Comparison of ENCODE assay signal across 30 cellular contexts in genomic region chr13:58461217-58461616, GRCh38.
"Had no signal": no experiment of that assay in that cellular context is flagged by ENCODE, and none has a peak within 500 bp of the region (broad histone marks: within the 10 kb centered on the region; RNA-seq: fewer than 3 reads in every experiment).

No MANE protein-coding gene starts in this region.

- H3K36me3 ChIP-seq: brain microvascular endothelial cell, heart left ventricle, WERI-Rb-1 had no signal

- H3K4me1 Mint-ChIP-seq: activated B cell treated with CpG ODN at 0.5 μM for 24 hours; activated T-helper 17 cell treated with anti-CD3 and anti-CD28 coated beads, Interleukin-2, amount 50 U/mL, for 72 hours; central memory CD8-positive, alpha-beta T cell; endodermal cell had no signal

- DNase-seq: activated B cell treated with CpG ODN at 0.5 μM for 24 hours; activated CD4-positive, alpha-beta T cell treated with anti-CD3 and anti-CD28 coated beads for 48 hours; activated CD4-positive, alpha-beta T cell treated with anti-CD3 and anti-CD28 coated beads, Interleukin-2, amount 50 U/mL, for 1 hour; activated CD4-positive, alpha-beta T cell treated with anti-CD3 and anti-CD28 coated beads, Interleukin-2, amount 50 U/mL, for 48 hours; activated CD8-positive, alpha-beta memory T cell treated with anti-CD3 and anti-CD28 coated beads for 24 hours; activated CD8-positive, alpha-beta T cell treated with anti-CD3 and anti-CD28 coated beads for 36 hours; activated effector memory CD4-positive, alpha-beta T cell treated with Interleukin-2 at 50 U/mL for 16 hours; activated gamma-delta T cell treated with Interleukin-2 at 50 U/mL for 16 hours; activated naive CD4-positive, alpha-beta T cell treated with anti-CD3 and anti-CD28 coated beads, Interleukin-2, amount 50 U/mL, for 16 hours; activated naive CD4-positive, alpha-beta T cell treated with Interleukin-2 at 50 U/mL for 16 hours; activated T-cell treated with anti-CD3 and anti-CD28 coated beads, Interleukin-2, amount 50 U/mL, for 4 hours; amniotic stem cell; anterior cingulate cortex; brain microvascular endothelial cell; dorsolateral prefrontal cortex; effector memory CD4-positive, alpha-beta T cell; endodermal cell; foreskin fibroblast; glutamatergic neuron; heart left ventricle; T1000; WERI-Rb-1 had no signal

- H3K4me3 ChIP-seq: coronary artery, dorsolateral prefrontal cortex, heart left ventricle had no signal

- ATAC-seq: activated CD4-positive, CD25-positive, alpha-beta regulatory T cell treated with anti-CD3 and anti-CD28 coated beads, Interleukin-2, amount 50 U/mL, for 24 hours; activated CD8-positive, alpha-beta T cell treated with anti-CD3 and anti-CD28 coated beads for 36 hours; activated T-cell treated with anti-CD3 and anti-CD28 coated beads, Interleukin-2, amount 50 U/mL, for 4 hours; activated T-helper 17 cell treated with anti-CD3 and anti-CD28 coated beads, Interleukin-2, amount 50 U/mL, for 72 hours; esophagus mucosa; heart left ventricle had no signal

- H3K36me3 Mint-ChIP-seq: activated naive CD8-positive, alpha-beta T cell had no signal

- H3K4me1 ChIP-seq: heart left ventricle had no signal

- H3K27ac Mint-ChIP-seq: activated B cell treated with CpG ODN at 0.5 μM for 24 hours; activated CD8-positive, alpha-beta T cell treated with anti-CD3 and anti-CD28 coated beads for 36 hours; activated naive CD8-positive, alpha-beta T cell; activated T-helper 17 cell treated with anti-CD3 and anti-CD28 coated beads, Interleukin-2, amount 50 U/mL, for 72 hours; dendritic cell treated with granulocyte-macrophage colony-stimulating factor and Interleukin-4, amounts not matched to agents 40 ng/mL and 50 ng/mL, for 4 days; endodermal cell; T-helper 2 cell treated with Interferon-gamma antibody and Interleukin-4, amounts not matched to agents 5 μg/mL and 100 μg/mL, for 36 hours had no signal

- H3K27me3 ChIP-seq: brain microvascular endothelial cell, dorsolateral prefrontal cortex, heart left ventricle had no signal

- H3K4me3 Mint-ChIP-seq: activated B cell treated with CpG ODN at 0.5 μM for 24 hours; activated CD8-positive, alpha-beta T cell treated with anti-CD3 and anti-CD28 coated beads for 36 hours; activated naive CD8-positive, alpha-beta T cell; activated T-cell treated with anti-CD3 and anti-CD28 coated beads, Interleukin-2, amount 50 U/mL, for 4 hours; activated T-helper 17 cell treated with anti-CD3 and anti-CD28 coated beads, Interleukin-2, amount 50 U/mL, for 72 hours; central memory CD8-positive, alpha-beta T cell; dendritic cell treated with granulocyte-macrophage colony-stimulating factor and Interleukin-4, amounts not matched to agents 40 ng/mL and 50 ng/mL, for 4 days; endodermal cell; T-helper 2 cell treated with Interferon-gamma antibody and Interleukin-4, amounts not matched to agents 5 μg/mL and 100 μg/mL, for 36 hours had no signal

- H3K27me3 Mint-ChIP-seq: activated B cell treated with CpG ODN at 0.5 μM for 24 hours; activated CD8-positive, alpha-beta T cell treated with anti-CD3 and anti-CD28 coated beads for 36 hours; activated naive CD8-positive, alpha-beta T cell; activated T-helper 17 cell treated with anti-CD3 and anti-CD28 coated beads, Interleukin-2, amount 50 U/mL, for 72 hours; central memory CD8-positive, alpha-beta T cell; dendritic cell treated with granulocyte-macrophage colony-stimulating factor and Interleukin-4, amounts not matched to agents 40 ng/mL and 50 ng/mL, for 4 days had no signal
